ENCODE assay signal across 10 cellular contexts in the genomic region with DNA sequence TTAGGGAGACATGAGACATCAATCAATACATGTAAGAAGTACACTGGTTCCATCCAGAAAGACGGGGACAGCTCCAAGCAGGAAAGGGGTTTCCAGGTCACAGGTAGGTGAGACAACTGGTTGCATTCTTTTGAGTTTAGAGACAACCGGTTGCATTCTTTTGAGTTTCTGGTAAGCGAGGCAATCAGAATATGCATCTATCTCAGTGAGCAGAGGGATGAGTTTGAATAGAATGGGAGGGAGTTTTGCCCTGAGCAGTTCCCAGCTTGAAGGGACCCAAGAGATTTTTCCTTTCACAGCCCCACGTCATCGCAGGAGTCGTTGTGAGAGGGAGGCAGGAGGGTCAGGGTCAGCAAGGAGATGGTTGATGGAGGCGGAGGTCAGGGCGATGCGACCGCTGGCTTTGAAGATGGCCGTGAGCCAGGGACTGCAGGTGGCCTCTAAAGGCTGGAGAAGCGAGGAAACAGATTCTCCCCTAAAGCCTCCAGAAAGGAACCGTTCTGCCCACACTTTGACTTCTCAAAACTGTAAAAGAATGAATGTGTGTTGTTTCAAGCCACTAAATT. TPM values are rescaled to one million over a fixed set of nuclear protein-coding genes. Genes with fewer than 3 reads are reported as not detected.
DNase-seq lines count a peak whose midpoint lies in the region; ATAC-seq and TF ChIP-seq lines count a peak whose summit lies in the region.
"Had no signal": no experiment of that assay in that cellular context is flagged by ENCODE, and none has a peak within 500 bp of the region (broad histone marks: within the 10 kb centered on the region; RNA-seq: fewer than 3 reads in every experiment).

No MANE protein-coding gene starts in this region.

- H3K27me3 ChIP-seq in heart right ventricle: peaks cover 0 to 25% (median 18%) of the 10 kb centered on the region in 7 donors
- H3K27me3 ChIP-seq: SJCRH30 had no signal

- DNase-seq in activated naive CD4-positive, alpha-beta T cell treated with anti-CD3 and anti-CD28 coated beads, Interleukin-2, amount 50 U/mL, for 16 hours: no peak
- DNase-seq in activated naive CD8-positive, alpha-beta T cell treated with anti-CD3 and anti-CD28 coated beads for 36 hours: no peak
- DNase-seq in Right ventricle myocardium superior: no peak
- no peak for DNase-seq in activated CD4-positive, CD25-positive, alpha-beta regulatory T cell (lab: John Stamatoyannopoulos, UW)
- DNase-seq in heart right ventricle: no peak
- DNase-seq: cerebellar nuclear complex, SJCRH30 had no signal

- peaks cover 58% of the 10 kb centered on the region for H3K4me1 Mint-ChIP-seq in activated naive CD4-positive, alpha-beta T cell treated with anti-CD3 and anti-CD28 coated beads, Interleukin-2, amount 50 U/mL, for 24 hours
- H3K4me1 Mint-ChIP-seq in activated naive CD8-positive, alpha-beta T cell treated with anti-CD3 and anti-CD28 coated beads for 36 hours: peaks cover 78% of the 10 kb centered on the region

- H3K9me3 ChIP-seq in heart right ventricle: no peaks in the 10 kb centered on the region
- H3K9me3 ChIP-seq: SJCRH30 had no signal

- peak overlapping the region; percentile 80 for H3K4me3 Mint-ChIP-seq in activated naive CD4-positive, alpha-beta T cell treated with anti-CD3 and anti-CD28 coated beads, Interleukin-2, amount 50 U/mL, for 24 hours
- H3K4me3 Mint-ChIP-seq in activated naive CD8-positive, alpha-beta T cell treated with anti-CD3 and anti-CD28 coated beads for 36 hours: peak overlapping the region; percentile 68

- WGBS in heart right ventricle, 2 donors: 59 to 67% methylated on average over 13 of the region's 13 CpGs

- intact Hi-C loops in Right ventricle myocardium superior (cut with DNase I) (no loop called here), heart right ventricle (cut with DNase I) (no loop called here)

- H3K4me3 ChIP-seq in heart right ventricle: peak overlapping the region in 1 of 10 donors; percentile 1
- H3K4me3 ChIP-seq: SJCRH30 had no signal

- no peaks in the 10 kb centered on the region for H3K9me3 Mint-ChIP-seq in activated naive CD4-positive, alpha-beta T cell treated with anti-CD3 and anti-CD28 coated beads, Interleukin-2, amount 50 U/mL, for 24 hours
- H3K9me3 Mint-ChIP-seq in activated naive CD8-positive, alpha-beta T cell treated with anti-CD3 and anti-CD28 coated beads for 36 hours: peaks cover 11% of the 10 kb centered on the region

- peak overlapping the region in 1 of 10 donors; percentile 72 for H3K27ac ChIP-seq in heart right ventricle
- H3K27ac ChIP-seq: SJCRH30 had no signal

- H3K4me1 ChIP-seq in heart right ventricle: peaks cover 0 to 26% (median 0%) of the 10 kb centered on the region in 9 donors
- H3K4me1 ChIP-seq: SJCRH30 had no signal

- peak overlapping the region; percentile 93 for H3K27ac Mint-ChIP-seq in activated naive CD4-positive, alpha-beta T cell treated with anti-CD3 and anti-CD28 coated beads, Interleukin-2, amount 50 U/mL, for 24 hours
- H3K27ac Mint-ChIP-seq in activated naive CD8-positive, alpha-beta T cell treated with anti-CD3 and anti-CD28 coated beads for 36 hours: peak overlapping the region; percentile 99

- no peak for TF ChIP-seq CTCF in heart right ventricle (IDR thresholded peaks at IDR 0.05)

- H3K27me3 Mint-ChIP-seq in activated naive CD4-positive, alpha-beta T cell treated with anti-CD3 and anti-CD28 coated beads, Interleukin-2, amount 50 U/mL, for 24 hours: no peaks in the 10 kb centered on the region
- H3K27me3 Mint-ChIP-seq in activated naive CD8-positive, alpha-beta T cell treated with anti-CD3 and anti-CD28 coated beads for 36 hours: no peaks in the 10 kb centered on the region

- ATAC-seq in HG03108 (IDR thresholded peaks at IDR 0.05; ENCODE audit: unreplicated experiment): peak; percentile 17
- no peak for ATAC-seq in Right ventricle myocardium superior (ENCODE audit: poor library complexity)
- no peak for ATAC-seq in HG03469 (IDR thresholded peaks at IDR 0.05; ENCODE audit: unreplicated experiment)
- ATAC-seq in heart right ventricle: no peak

- no peaks in the 10 kb centered on the region for H3K36me3 ChIP-seq in heart right ventricle
- H3K36me3 ChIP-seq: SJCRH30 had no signal

- peaks cover 2% of the 10 kb centered on the region for H3K36me3 Mint-ChIP-seq in activated naive CD4-positive, alpha-beta T cell treated with anti-CD3 and anti-CD28 coated beads, Interleukin-2, amount 50 U/mL, for 24 hours
- H3K36me3 Mint-ChIP-seq in activated naive CD8-positive, alpha-beta T cell treated with anti-CD3 and anti-CD28 coated beads for 36 hours: peaks cover 32% of the 10 kb centered on the region

RNA-seq across cellular contexts. Expression of a gene that starts 36.5 kb away (rescaled TPM):
- total RNA-seq in activated naive CD8-positive, alpha-beta T cell treated with anti-CD3 and anti-CD28 coated beads for 36 hours: 100 to 1,000 TPM; 230 to 234 TPM
- 3.0 TPM for total RNA-seq in Right ventricle myocardium superior
- 10 to 100 TPM in 1 of 10 donors, 1 to 10 TPM in 7, under 1 TPM in 2; 0.72 to 29.4 (median 2.5) TPM for total RNA-seq in heart right ventricle
- 1 to 10 TPM; 1.7 to 1.9 TPM for polyA plus RNA-seq in heart right ventricle
- total RNA-seq: SJCRH30 had no signal

Comparison
In these comparisons a context has a peak if more than half of its experiments do, and no peak if none do; other contexts are left out.
1. RNA of a gene that starts 36.5 kb away (total RNA-seq): 230 to 234 TPM in activated naive CD8-positive, alpha-beta T cell treated with anti-CD3 and anti-CD28 coated beads for 36 hours; 3.0 TPM in Right ventricle myocardium superior (single experiment) and 0.72 to 29.4 TPM in heart right ventricle; every median in the first group is over 4 times any median in the second.